In genomic region chr1:23188434-23188884, GRCh38 we compare ENCODE assay signal across 1 cellular context.
TF ChIP-seq lines count a peak whose summit lies in the region.

No MANE protein-coding gene starts in this region.

TF ChIP-seq in IMR-90, 13 proteins besides CTCF, POLR2A, EP300 and RAD21:
- TF ChIP-seq SMC3 (IDR thresholded peaks at IDR 0.05; ENCODE audit: low read depth, low read length): no peak
TF ChIP-seq in IMR-90: peak in this region for 0.
